ENCODE assay signal across 16 cellular contexts in the genomic region with DNA sequence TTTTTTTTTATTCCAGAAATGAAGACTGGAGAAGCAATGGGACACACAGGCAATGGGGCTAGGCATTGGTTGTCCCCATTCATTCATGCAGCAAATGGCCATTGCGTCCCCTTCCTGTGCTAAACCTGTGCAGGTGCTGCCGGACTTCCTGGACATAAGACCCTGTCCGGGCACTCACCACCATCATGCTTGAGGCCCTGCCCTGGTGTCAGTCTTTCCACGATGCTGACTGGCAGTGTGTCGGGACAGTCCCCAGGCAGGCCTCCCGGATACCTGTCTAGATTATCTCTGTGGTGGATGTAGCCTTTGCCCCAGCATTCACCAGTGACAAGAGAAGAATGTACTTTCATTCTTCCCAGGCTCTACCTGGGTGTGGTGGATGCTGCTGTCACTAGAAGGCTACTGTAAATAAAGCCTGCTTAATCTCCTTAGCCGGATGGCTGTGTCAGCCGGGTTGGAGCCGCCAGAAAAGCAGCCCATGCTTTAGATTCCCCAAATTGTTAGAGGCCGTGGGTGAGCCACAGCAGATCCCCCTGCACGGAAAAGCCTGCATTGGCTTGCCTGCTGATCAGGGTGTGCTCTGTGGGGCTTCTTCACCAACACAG.
DNase-seq lines count a peak whose midpoint lies in the region; ATAC-seq lines count a peak whose summit lies in the region.
"Had no signal": no experiment of that assay in that cellular context is flagged by ENCODE, and none has a peak within 500 bp of the region (broad histone marks: within the 10 kb centered on the region; RNA-seq: fewer than 3 reads in every experiment).

No MANE protein-coding gene starts in this region.

- H2AK5ac ChIP-seq in mesenchymal stem cell (ENCODE audit: low read length, severe bottlenecking) (no peak overlapping the region), trophoblast cell (ENCODE audit: low read length) (no peak overlapping the region)

- no peak overlapping the region for H2BK5ac ChIP-seq in mesenchymal stem cell (ENCODE audit: low read depth, low read length, poor library complexity, severe bottlenecking)
- peak overlapping the region; percentile 100 for H2BK5ac ChIP-seq in trophoblast cell (ENCODE audit: low read depth, low read length, poor library complexity)

- H4K12ac ChIP-seq in trophoblast cell (ENCODE audit: low read depth, low read length): no peak overlapping the region

- H2BK12ac ChIP-seq in mesenchymal stem cell (ENCODE audit: low read length in 2 of 2) (no peak overlapping the region), trophoblast cell (ENCODE audit: low read length) (peak overlapping the region; percentile 80)

- no peaks in the 10 kb centered on the region for H3K79me1 ChIP-seq in mesenchymal stem cell (replicated peaks; ENCODE audit: low read length, poor library complexity, severe bottlenecking)
- H3K79me1 ChIP-seq in trophoblast cell (ENCODE audit: low read length): peaks cover 51% of the 10 kb centered on the region

- H4K8ac ChIP-seq in mesenchymal stem cell (ENCODE audit: low read length): peak overlapping the region; percentile 20
- H4K8ac ChIP-seq in trophoblast cell (ENCODE audit: low read depth, low read length): no peak overlapping the region

- H3K4me3 ChIP-seq in mesenchymal stem cell (ENCODE audit: insufficient read depth in 1 of 2, low read depth in 1 of 2, low read length in 2 of 2) (no peak overlapping the region), trophoblast cell (ENCODE audit: low read depth, low read length) (no peak overlapping the region)
- H3K4me3 ChIP-seq: A549, K562 had no signal

- DNase-seq in D341Med (ENCODE audit: low spot score) (peak; percentile 45), SW480 (ENCODE audit: low spot score) (peak; percentile 40), mesenchymal stem cell (no peak), trophoblast cell (peak; percentile 95 to 96), NCI-H1105 treated with DMSO at 0.1 percent for 48 hours (lab: John Stamatoyannopoulos, UW) (no peak)
- DNase-seq: DMS79, NCI-H1092 treated with DMSO at 0.1 percent for 48 hours, NCI-H187 treated with DMSO at 0.1 percent for 48 hours, NCI-H446, NCI-H748 treated with DMSO at 0.1 percent for 48 hours, SIG-M5 had no signal

- H2BK120ac ChIP-seq in mesenchymal stem cell (ENCODE audit: low read depth, low read length): no peak overlapping the region
- H2BK120ac ChIP-seq in trophoblast cell (ENCODE audit: insufficient read depth, low read length, poor library complexity): peak overlapping the region; percentile 100

- H2BK15ac ChIP-seq in mesenchymal stem cell (ENCODE audit: low read depth, poor library complexity, severe bottlenecking): no peak overlapping the region

- H3K4me2 ChIP-seq in mesenchymal stem cell (ENCODE audit: low read length, poor library complexity, severe bottlenecking) (no peak overlapping the region), trophoblast cell (ENCODE audit: low read length) (peak overlapping the region; percentile 17)
- H3K4me2 ChIP-seq: A549 had no signal

- H3K18ac ChIP-seq in mesenchymal stem cell (ENCODE audit: low read depth in 1 of 2, low read length in 2 of 2) (no peak overlapping the region), trophoblast cell (ENCODE audit: low read length) (peak overlapping the region; percentile 49)

- H3K9me3 ChIP-seq in mesenchymal stem cell (ENCODE audit: control insufficient read depth, low read length) (peaks cover 2% of the 10 kb centered on the region), trophoblast cell (ENCODE audit: insufficient read depth, low read depth, low read length) (no peaks in the 10 kb centered on the region)
- H3K9me3 ChIP-seq: A549 had no signal

- H2AFZ ChIP-seq in mesenchymal stem cell (ENCODE audit: low read depth, low read length) (no peak overlapping the region), trophoblast cell (ENCODE audit: insufficient read depth, low read length, poor library complexity) (no peak overlapping the region)

- H3K4ac ChIP-seq in mesenchymal stem cell (ENCODE audit: low read depth in 1 of 2, low read length in 2 of 2): no peak overlapping the region
- no peak overlapping the region for H3K4ac ChIP-seq in trophoblast cell (ENCODE audit: low read depth, low read length)

- no peaks in the 10 kb centered on the region for H3K4me1 ChIP-seq in mesenchymal stem cell (ENCODE audit: control insufficient read depth, insufficient read depth, low read depth, low read length)
- peaks cover 16 to 24% of the 10 kb centered on the region in 2 experiments for H3K4me1 ChIP-seq in trophoblast cell (ENCODE audit: control insufficient read depth in 1 of 2, insufficient read depth in 2 of 2, low read length in 2 of 2)
- H3K4me1 ChIP-seq: A549 had no signal

- H3K9ac ChIP-seq in mesenchymal stem cell (ENCODE audit: low read length) (no peak overlapping the region), trophoblast cell (ENCODE audit: low read length) (no peak overlapping the region)

- H4K91ac ChIP-seq in mesenchymal stem cell (ENCODE audit: low read length) (no peak overlapping the region), trophoblast cell (ENCODE audit: low read depth, low read length) (peak overlapping the region; percentile 77)

- H3K23ac ChIP-seq in mesenchymal stem cell (ENCODE audit: low read length in 2 of 2) (no peak overlapping the region), trophoblast cell (ENCODE audit: low read length) (no peak overlapping the region)

- peaks cover 7% of the 10 kb centered on the region for H3K79me2 ChIP-seq in trophoblast cell (ENCODE audit: control insufficient read depth, insufficient read depth, low read length, poor library complexity)

- H3K27me3 ChIP-seq in mesenchymal stem cell (ENCODE audit: control insufficient read depth in 1 of 2, insufficient read depth in 1 of 2, low read length in 2 of 2) (peaks cover 0 to 11% of the 10 kb centered on the region in 2 experiments), trophoblast cell (ENCODE audit: insufficient read depth, low read length) (no peaks in the 10 kb centered on the region)

- 70% methylated on average over 11 of the region's 11 CpGs for WGBS in mesenchymal stem cell
- WGBS in trophoblast cell (ENCODE audit: extremely low coverage, insufficient coverage, insufficient read length): no CpG with 5 or more reads among the region's 11 CpGs

- no peak overlapping the region for H3K14ac ChIP-seq in mesenchymal stem cell (ENCODE audit: low read length in 2 of 2)
- no peak overlapping the region for H3K14ac ChIP-seq in trophoblast cell (ENCODE audit: low read length)

- H3K27ac ChIP-seq in mesenchymal stem cell (ENCODE audit: low read length, poor library complexity, severe bottlenecking) (no peak overlapping the region), trophoblast cell (ENCODE audit: low read depth, low read length) (peak overlapping the region; percentile 96)
- H3K27ac ChIP-seq: A549, HL-60 had no signal

- H3K36me3 ChIP-seq in mesenchymal stem cell (ENCODE audit: control insufficient read depth in 1 of 2, insufficient read depth in 2 of 2, low read depth in 1 of 2, low read length in 2 of 2): no peaks in the 10 kb centered on the region
- no peaks in the 10 kb centered on the region for H3K36me3 ChIP-seq in trophoblast cell (ENCODE audit: control insufficient read depth in 1 of 2, insufficient read depth in 2 of 2, low read length in 2 of 2)

- ATAC-seq in HG03139 (IDR thresholded peaks at IDR 0.05; ENCODE audit: unreplicated experiment) (no peak), HG03442 (IDR thresholded peaks at IDR 0.05; ENCODE audit: unreplicated experiment) (no peak)
- ATAC-seq: A549, K562 had no signal

Comparison
In these comparisons a context has a peak if more than half of its experiments do, and no peak if none do; other contexts are left out.
1. DNase-seq: peak in D341Med (single experiment), SW480 (single experiment) and trophoblast cell (2 of 2); none in mesenchymal stem cell (single experiment) and NCI-H1105 treated with DMSO at 0.1 percent for 48 hours (single experiment).